ENCODE assay signal across 9 cellular contexts in genomic region chr6:113809818-113810217, GRCh38. TPM values are rescaled to one million over a fixed set of nuclear protein-coding genes. Genes with fewer than 3 reads are reported as not detected.
DNase-seq lines count a peak whose midpoint lies in the region; ATAC-seq, FAIRE-seq and TF ChIP-seq lines count a peak whose summit lies in the region.
"Had no signal": no experiment of that assay in that cellular context is flagged by ENCODE, and none has a peak within 500 bp of the region (broad histone marks: within the 10 kb centered on the region; RNA-seq: fewer than 3 reads in every experiment).

No MANE protein-coding gene starts in this region.

- no peaks in the 10 kb centered on the region for H4K20me1 ChIP-seq in osteoblast (ENCODE audit: insufficient read depth, low read length)

- H3K9me3 ChIP-seq in left lung (peaks cover 0 to 2% of the 10 kb centered on the region in 2 donors), osteoblast (ENCODE audit: low read depth, low read length) (no peaks in the 10 kb centered on the region)

- peak; percentile 40 for ATAC-seq in GM18520 (IDR thresholded peaks at IDR 0.05; ENCODE audit: unreplicated experiment)
- peak; percentile 53 for ATAC-seq in HG02571 (IDR thresholded peaks at IDR 0.05; ENCODE audit: unreplicated experiment)
- peak; percentile 40 for ATAC-seq in left lung

- DNase-seq in HL-60 (ENCODE audit: low read depth in 1 of 2, low spot score in 1 of 2) = peak in 1 of 2 experiments; percentile 55
- no peak for DNase-seq in left lung
- no peak for DNase-seq in activated CD4-positive, alpha-beta memory T cell treated with anti-CD3 and anti-CD28 coated beads, Interleukin-2, amount 10 ng/mL, durations not matched to agents 7 days and 5 days
- no peak for DNase-seq in D721Med (ENCODE audit: insufficient read length, low spot score)
- DNase-seq in osteoblast (ENCODE audit: insufficient read length, low spot score, missing footprints) = no peak
- DNase-seq in GM19238 (ENCODE audit: insufficient read length, low spot score) = no peak
- DNase-seq: NCI-H446 had no signal

- peak overlapping the region; percentile 66 for H3K27ac ChIP-seq in HL-60 (replicated peaks)
- H3K27ac ChIP-seq in left lung = peak overlapping the region in 1 of 2 donors; percentile 67
- no peak overlapping the region for H3K27ac ChIP-seq in osteoblast (ENCODE audit: low read depth, low read length)

- no peak overlapping the region for H3K27ac Mint-ChIP-seq in activated CD4-positive, alpha-beta memory T cell treated with anti-CD3 and anti-CD28 coated beads, Interleukin-2, amount 10 ng/mL, durations not matched to agents 7 days and 5 days

- TF ChIP-seq CTCF in HL-60 (IDR thresholded peaks at IDR 0.05; ENCODE audit: insufficient read depth, low read length) = no peak
- no peak for TF ChIP-seq CTCF in left lung (IDR thresholded peaks at IDR 0.05)
- no peak for TF ChIP-seq CTCF in D721Med (IDR thresholded peaks at IDR 0.05; ENCODE audit: insufficient read depth, missing control alignments)
- TF ChIP-seq CTCF in osteoblast (IDR thresholded peaks at IDR 0.05; ENCODE audit: extremely low read depth, low read depth, low read length) = no peak

- H3K36me3 Mint-ChIP-seq in activated CD4-positive, alpha-beta memory T cell treated with anti-CD3 and anti-CD28 coated beads, Interleukin-2, amount 10 ng/mL, durations not matched to agents 7 days and 5 days (ENCODE audit: low read depth) = no peaks in the 10 kb centered on the region

- H3K79me2 ChIP-seq in osteoblast (ENCODE audit: insufficient read depth, low read length) = no peaks in the 10 kb centered on the region

- intact Hi-C loops in left lung (cut with DNase I) = no loop called here

- H3K4me3 ChIP-seq in HL-60 (replicated peaks; ENCODE audit: insufficient read depth, low read length) = no peak overlapping the region
- H3K4me3 ChIP-seq in left lung = no peak overlapping the region
- H3K4me3 ChIP-seq in osteoblast (ENCODE audit: insufficient read depth, low read length) = no peak overlapping the region

- H3K27me3 ChIP-seq in HL-60 (ENCODE audit: insufficient read depth, poor library complexity, severe bottlenecking) (no peaks in the 10 kb centered on the region), left lung (no peaks in the 10 kb centered on the region), osteoblast (ENCODE audit: insufficient read depth, low read length) (no peaks in the 10 kb centered on the region)

- peaks cover 7% of the 10 kb centered on the region for H3K4me1 Mint-ChIP-seq in activated CD4-positive, alpha-beta memory T cell treated with anti-CD3 and anti-CD28 coated beads, Interleukin-2, amount 10 ng/mL, durations not matched to agents 7 days and 5 days

- H3K9me3 Mint-ChIP-seq in activated CD4-positive, alpha-beta memory T cell treated with anti-CD3 and anti-CD28 coated beads, Interleukin-2, amount 10 ng/mL, durations not matched to agents 7 days and 5 days = no peaks in the 10 kb centered on the region

- no peaks in the 10 kb centered on the region for H3K36me3 ChIP-seq in left lung
- H3K36me3 ChIP-seq in osteoblast (ENCODE audit: insufficient read depth, low read length) = no peaks in the 10 kb centered on the region

- H3K4me1 ChIP-seq in left lung = peaks cover 0 to 17% of the 10 kb centered on the region in 2 donors
- peaks cover 27% of the 10 kb centered on the region for H3K4me1 ChIP-seq in osteoblast (ENCODE audit: insufficient read depth, low read length)

- CTCF ChIA-PET in activated CD4-positive, alpha-beta memory T cell treated with anti-CD3 and anti-CD28 coated beads, Interleukin-2, amount 10 ng/mL, durations not matched to agents 7 days and 5 days (lab: Charles Lee) = no interaction called here

- POLR2A ChIA-PET in activated CD4-positive, alpha-beta memory T cell treated with anti-CD3 and anti-CD28 coated beads, Interleukin-2, amount 10 ng/mL, durations not matched to agents 7 days and 5 days (lab: Charles Lee) = no interaction called here

- no peak overlapping the region for H3K4me3 Mint-ChIP-seq in activated CD4-positive, alpha-beta memory T cell treated with anti-CD3 and anti-CD28 coated beads, Interleukin-2, amount 10 ng/mL, durations not matched to agents 7 days and 5 days

- no peak for FAIRE-seq in D721Med (lab: Jason Lieb, UNC)

- no peak overlapping the region for H3K4me2 ChIP-seq in osteoblast (ENCODE audit: insufficient read depth, low read length)

- H3K27me3 Mint-ChIP-seq in activated CD4-positive, alpha-beta memory T cell treated with anti-CD3 and anti-CD28 coated beads, Interleukin-2, amount 10 ng/mL, durations not matched to agents 7 days and 5 days = no peaks in the 10 kb centered on the region

- no peak overlapping the region for H2AFZ ChIP-seq in osteoblast (ENCODE audit: low read length)

RNA-seq across cellular contexts. Expression of gene MARCKS, which starts 47.3 kb away (rescaled TPM):
- total RNA-seq in left lung (100 to 1,000 TPM; 102 to 118 TPM), osteoblast (535 and 570 TPM in 2 replicates)
- under 1 TPM in 1 of 2 experiments, not detected in 1; 0.05 TPM for total RNA-seq in activated CD4-positive, alpha-beta memory T cell treated with anti-CD3 and anti-CD28 coated beads, Interleukin-2, amount 10 ng/mL, durations not matched to agents 7 days and 5 days

Comparison
In these comparisons a context has a peak if more than half of its experiments do, and no peak if none do; other contexts are left out.
1. RNA of gene MARCKS, which starts 47.3 kb away (total RNA-seq): 535 to 570 TPM in osteoblast and 102 to 118 TPM in left lung; 0.05 TPM in activated CD4-positive, alpha-beta memory T cell treated with anti-CD3 and anti-CD28 coated beads, Interleukin-2, amount 10 ng/mL, durations not matched to agents 7 days and 5 days; every median in the first group is over 10 times any median in the second.
2. Peak in every context shown above with its lines, with median percentiles within 50 percentile points of each other: ATAC-seq.